8 cellular contexts compared by ENCODE assay signal in the genomic region with DNA sequence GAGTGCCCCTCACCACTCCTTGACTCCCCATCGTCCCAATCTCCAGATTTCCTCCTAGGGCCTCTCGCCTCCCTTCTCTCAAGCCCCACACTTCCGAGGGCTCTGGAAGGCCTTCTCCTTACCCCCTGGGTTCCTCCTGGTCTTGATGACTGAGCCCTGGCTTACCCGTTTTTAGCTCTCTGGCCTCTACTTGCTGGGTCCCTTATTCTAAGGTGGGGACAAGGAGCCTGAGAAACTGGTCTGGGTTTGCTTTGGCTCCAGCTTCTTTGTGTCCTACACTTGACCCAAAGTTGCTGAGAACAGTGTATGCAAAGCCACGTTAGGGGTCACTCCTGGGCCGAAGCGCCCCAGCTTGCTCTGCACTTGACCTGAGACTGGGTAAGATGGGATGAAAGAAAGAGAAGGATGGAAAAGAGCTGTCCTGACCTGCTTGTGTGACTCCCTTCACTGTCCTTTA. TPM values are rescaled to one million over a fixed set of nuclear protein-coding genes. Genes with fewer than 3 reads are reported as not detected.
DNase-seq lines count a peak whose midpoint lies in the region; ATAC-seq and TF ChIP-seq lines count a peak whose summit lies in the region.

No MANE protein-coding gene starts in this region.

- H3K4me1 ChIP-seq in H9 (ENCODE audit: insufficient read depth, low read length), result no peaks in the 10 kb centered on the region
- peaks cover 5% of the 10 kb centered on the region for H3K4me1 ChIP-seq in SJSA1 (replicated peaks)
- peaks cover 3% of the 10 kb centered on the region for H3K4me1 ChIP-seq in mesendoderm (ENCODE audit: control insufficient read depth, low read depth, low read length)
- H3K4me1 ChIP-seq in vagina, result peaks cover 29% of the 10 kb centered on the region

- peak overlapping the region; percentile 44; the same call in 1 of the 2 replicates for H3K14ac ChIP-seq in H9 (ENCODE audit: insufficient read depth, low read length)

- no peaks in the 10 kb centered on the region for H3K9me3 ChIP-seq in H9 (ENCODE audit: control insufficient read depth, low read depth, low read length)
- no peaks in the 10 kb centered on the region for H3K9me3 ChIP-seq in SJSA1 (replicated peaks)
- H3K9me3 ChIP-seq in vagina, result no peaks in the 10 kb centered on the region

- peaks cover 6 to 31% (median 29%) of the 10 kb centered on the region in 3 experiments; a peak in 6 of 7 replicates for H3K36me3 Mint-ChIP-seq in H9 (ENCODE audit: insufficient read depth in 1 of 3, low read depth in 3 of 3)

- no peaks in the 10 kb centered on the region for H3K9me3 Mint-ChIP-seq in H9

- H3K4me2 ChIP-seq in H9 (ENCODE audit: insufficient read depth, insufficient read length, low read length) (peak overlapping the region; percentile 78), mesendoderm (ENCODE audit: low read length) (peak overlapping the region; percentile 26)

- H3K27ac ChIP-seq in H9 (ENCODE audit: insufficient read length, low read depth, low read length) (no peak overlapping the region), SJSA1 (no peak overlapping the region; the same call in 1 of the 2 replicates), dorsolateral prefrontal cortex (peak overlapping the region in 57 of 59 donors; percentile 11 to 95 (median 86)), mesendoderm (ENCODE audit: low read depth, low read length) (no peak overlapping the region), vagina (peak overlapping the region; percentile 81)

- no peak overlapping the region for H4K91ac ChIP-seq in H9 (ENCODE audit: insufficient read length, low read depth, low read length)

- TF ChIP-seq CTCF in GM06990 (IDR thresholded peaks at IDR 0.05; ENCODE audit: insufficient read depth, low read length, poor library complexity, severe bottlenecking) (no peak), H9 (conservative IDR thresholded peaks at IDR 0.05) (no peak), dorsolateral prefrontal cortex (IDR thresholded peaks at IDR 0.05 in 54 of 56, conservative IDR thresholded peaks at IDR 0.05 in 2 of 56; ENCODE audit: low read depth in 1 of 56, partially characterized antibody in 56 of 56) (no peak), vagina (IDR thresholded peaks at IDR 0.05) (no peak)

- no peak overlapping the region for H2BK5ac ChIP-seq in H9 (ENCODE audit: insufficient read length, low read length)
- no peak overlapping the region for H2BK5ac ChIP-seq in mesendoderm (ENCODE audit: low read length)

- H3K4me1 Mint-ChIP-seq in H9, result peaks cover 13 to 18% of the 10 kb centered on the region in 2 experiments

- intact Hi-C loops in dorsolateral prefrontal cortex (cut with DNase I) (loop anchor here in 1 of 2 donors (2.0 to 5.0 kb wide), 2 partner anchors 16 to 366 kb away; a partner anchor contains a TSS), vagina (cut with DNase I) (no loop called here)

- H3K23me2 ChIP-seq in H9 (ENCODE audit: insufficient read length, low read depth, low read length, poor library complexity, severe bottlenecking), result peaks cover 12% of the 10 kb centered on the region

- no peaks in the 10 kb centered on the region for H3K79me1 ChIP-seq in H9 (ENCODE audit: insufficient read depth, low read depth, low read length, poor library complexity, severe bottlenecking)
- H3K79me1 ChIP-seq in mesendoderm (ENCODE audit: low read length), result peaks cover 7% of the 10 kb centered on the region

- H4K20me1 ChIP-seq in H9 (ENCODE audit: control insufficient read depth, insufficient read depth, insufficient read length), result no peaks in the 10 kb centered on the region

- H2AK5ac ChIP-seq in H9 (ENCODE audit: insufficient read length, low read length), result no peak overlapping the region
- no peak overlapping the region for H2AK5ac ChIP-seq in mesendoderm (ENCODE audit: low read length)

- H3K18ac ChIP-seq in H9 (ENCODE audit: insufficient read length, low read depth, low read length) (no peak overlapping the region), mesendoderm (ENCODE audit: low read length) (no peak overlapping the region)

- H3K4me3 Mint-ChIP-seq in H9, result peak overlapping the region; percentile 94 to 96

- H3K9ac ChIP-seq in H9 (ENCODE audit: extremely low read depth, insufficient read length, low read length) (peak overlapping the region; percentile 71), mesendoderm (ENCODE audit: low read length) (peak overlapping the region; percentile 66)

- H3K4me3 ChIP-seq in GM06990 (replicated peaks; ENCODE audit: low read depth, low read length) (peak overlapping the region; percentile 96), SJSA1 (peak overlapping the region; percentile 82), dorsolateral prefrontal cortex (peak overlapping the region; percentile 63 to 100 (median 88)), mesendoderm (ENCODE audit: low read length) (peak overlapping the region; percentile 79), vagina (peak overlapping the region; percentile 76 to 92)

- H3K27me3 ChIP-seq in GM06990 (replicated peaks; ENCODE audit: control insufficient read depth, insufficient read depth, low read length) (no peaks in the 10 kb centered on the region), H9 (ENCODE audit: insufficient read depth, low read length) (no peaks in the 10 kb centered on the region), SJSA1 (replicated peaks) (no peaks in the 10 kb centered on the region), dorsolateral prefrontal cortex (no peaks in the 10 kb centered on the region), mesendoderm (ENCODE audit: insufficient read depth, low read length, poor library complexity) (no peaks in the 10 kb centered on the region), vagina (no peaks in the 10 kb centered on the region)

- no peak for TF ChIP-seq POLR2A in vagina (IDR thresholded peaks at IDR 0.05)

- no peak for ATAC-seq in HG03439 (IDR thresholded peaks at IDR 0.05; ENCODE audit: unreplicated experiment)

- H2BK12ac ChIP-seq in H9 (ENCODE audit: insufficient read length, low read depth, low read length), result no peak overlapping the region

- H4K5ac ChIP-seq in H9 (ENCODE audit: insufficient read length, low read depth, low read length), result no peak overlapping the region
- no peak overlapping the region for H4K5ac ChIP-seq in mesendoderm (ENCODE audit: low read length)

- DNase-seq in GM06990 (ENCODE audit: extremely low read depth, insufficient read length) (no peak), H9 (no peak), SJSA1 (ENCODE audit: low read depth in 1 of 2, low spot score in 2 of 2) (no peak), dorsolateral prefrontal cortex (peak in 1 of 10 donors; percentile 8), mesendoderm (peak; percentile 31), vagina (ENCODE audit: extremely low spot score in 2 of 2) (peak in 1 of 2 donors; percentile 86), SW480 (ENCODE audit: low spot score) (no peak)

- no peak overlapping the region for H3K23ac ChIP-seq in H9 (ENCODE audit: insufficient read length, low read depth, low read length)
- peak overlapping the region; percentile 0 for H3K23ac ChIP-seq in mesendoderm (ENCODE audit: low read length)

- H3K56ac ChIP-seq in H9 (ENCODE audit: insufficient read length, low read depth, low read length), result no peak overlapping the region
- peak overlapping the region; percentile 98 for H3K56ac ChIP-seq in mesendoderm (ENCODE audit: low read length)

- H3K27me3 Mint-ChIP-seq in H9 (ENCODE audit: low read depth), result no peaks in the 10 kb centered on the region

- H2BK20ac ChIP-seq in H9 (ENCODE audit: low read depth, low read length, poor library complexity, severe bottlenecking), result no peak overlapping the region

- H2AFZ ChIP-seq in H9 (ENCODE audit: low read length), result no peak overlapping the region

- H3K4ac ChIP-seq in H9 (ENCODE audit: low read depth, low read length) (no peak overlapping the region), mesendoderm (ENCODE audit: low read depth, low read length) (no peak overlapping the region)

- H3K27ac Mint-ChIP-seq in H9, result peak overlapping the region; percentile 81 to 99 (median 93); a peak in 6 of 7 replicates

- no peak overlapping the region for H2BK15ac ChIP-seq in H9 (ENCODE audit: low read depth, low read length)
- no peak overlapping the region for H2BK15ac ChIP-seq in mesendoderm (replicated peaks; ENCODE audit: low read depth)

- H3K79me2 ChIP-seq in H9 (ENCODE audit: insufficient read depth, low read length) (no peaks in the 10 kb centered on the region), mesendoderm (ENCODE audit: control insufficient read depth, insufficient read depth, low read length) (peaks cover 7% of the 10 kb centered on the region)

- H3K36me3 ChIP-seq in GM06990 (ENCODE audit: control insufficient read depth, insufficient read depth, low read length) (no peaks in the 10 kb centered on the region), SJSA1 (peaks cover 30% of the 10 kb centered on the region), mesendoderm (ENCODE audit: control insufficient read depth, insufficient read depth, low read length) (no peaks in the 10 kb centered on the region), vagina (no peaks in the 10 kb centered on the region)

- no CpG with 5 or more reads among the region's 7 CpGs for WGBS in H9 (ENCODE audit: extremely low coverage, insufficient read length, low lambda C conversion rate)
- WGBS in mesendoderm (ENCODE audit: extremely low coverage, insufficient coverage, low lambda C conversion rate), result no CpG with 5 or more reads among the region's 7 CpGs

- H3T11ph ChIP-seq in H9 (ENCODE audit: low read length), result no peak overlapping the region

- H2BK120ac ChIP-seq in H9 (ENCODE audit: low read depth, low read length, poor library complexity, severe bottlenecking), result no peak overlapping the region
- H2BK120ac ChIP-seq in mesendoderm (ENCODE audit: low read depth, low read length), result no peak overlapping the region

- H4K8ac ChIP-seq in H9 (replicated peaks; ENCODE audit: insufficient read length, low read depth, low read length) (no peak overlapping the region), mesendoderm (ENCODE audit: low read depth, low read length) (no peak overlapping the region)

RNA-seq across cellular contexts. Expression of a gene that starts 0.8 kb away (rescaled TPM):
- 21.1 and 22.7 TPM in 2 replicates for total RNA-seq in H9 (2021)
- total RNA-seq in SJSA1 (2014; rRNA removed; shearing (Covaris generic)), result 25.2 and 64.9 TPM in 2 replicates
- 10 to 100 TPM; 28.1 to 67.6 (median 44.9) TPM for total RNA-seq in dorsolateral prefrontal cortex
- polyA plus RNA-seq in mesendoderm (2013, experiment 1 of 2), result 11.8 TPM
- 12.8 TPM for polyA plus RNA-seq in mesendoderm (2013, experiment 2 of 2)
- total RNA-seq in vagina, result 52.1 TPM

RNA-seq across cellular contexts. Expression of a gene that starts 16.7 kb away (rescaled TPM):
- total RNA-seq in H9 (2021), result 46.2 and 53.0 TPM in 2 replicates
- 24.4 and 41.2 TPM in 2 replicates for total RNA-seq in SJSA1 (2014; rRNA removed; shearing (Covaris generic))
- total RNA-seq in dorsolateral prefrontal cortex, result 10 to 100 TPM; 37.0 to 83.1 (median 53.2) TPM
- 14.0 TPM for polyA plus RNA-seq in mesendoderm (2013, experiment 1 of 2)
- polyA plus RNA-seq in mesendoderm (2013, experiment 2 of 2), result 15.0 TPM
- 42.2 TPM for total RNA-seq in vagina

Comparison
In these comparisons a context has a peak if more than half of its experiments do, and no peak if none do; other contexts are left out.
1. H3K27ac ChIP-seq: peak in dorsolateral prefrontal cortex (57 of 59) and vagina (single experiment); none in H9 (single experiment), SJSA1 (single experiment) and mesendoderm (single experiment).
2. Peak in every context shown above with its lines, with median percentiles within 50 percentile points of each other: H3K4me3 ChIP-seq.